ENCODE assay signal across 30 cellular contexts in the genomic region with DNA sequence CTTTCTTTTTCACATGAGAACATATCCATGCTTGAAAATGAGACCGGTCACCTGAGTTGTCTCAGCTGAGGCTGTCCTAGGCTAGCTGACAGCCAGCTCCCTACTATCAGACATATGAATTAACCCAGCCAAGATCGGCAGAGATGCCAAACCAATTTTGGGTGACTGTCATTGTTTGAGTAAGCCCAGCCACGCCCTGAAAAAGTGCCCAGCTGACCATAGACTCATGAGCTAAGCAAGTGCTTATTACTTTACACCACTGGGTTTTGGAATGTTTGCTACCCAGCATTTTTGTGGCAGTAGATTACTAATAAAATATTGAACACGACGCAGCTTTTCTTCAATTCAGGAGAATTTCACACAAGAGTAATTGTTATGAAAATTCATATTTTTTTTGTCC.
A peak's percentile ranks its signal among the peaks of the same experiment; 100 is the strongest.
DNase-seq lines count a peak whose midpoint lies in the region; ATAC-seq lines count a peak whose summit lies in the region.
"Had no signal": no experiment of that assay in that cellular context is flagged by ENCODE, and none has a peak within 500 bp of the region (broad histone marks: within the 10 kb centered on the region; RNA-seq: fewer than 3 reads in every experiment).

No MANE protein-coding gene starts in this region.

- no peaks in the 10 kb centered on the region for H3K4me1 ChIP-seq in mesendoderm (ENCODE audit: control insufficient read depth, low read depth, low read length)
- H3K4me1 ChIP-seq: psoas muscle, thyroid gland had no signal

- H3K23ac ChIP-seq in mesendoderm (ENCODE audit: low read length) = no peak overlapping the region

- no peak overlapping the region for H4K5ac ChIP-seq in mesendoderm (ENCODE audit: low read length)

- no peak overlapping the region for H3K27ac ChIP-seq in mesendoderm (ENCODE audit: low read depth, low read length)
- H3K27ac ChIP-seq: cardiac muscle cell, psoas muscle, thyroid gland had no signal

- no peak overlapping the region for H2AK5ac ChIP-seq in mesendoderm (ENCODE audit: low read length)

- H3K79me1 ChIP-seq in mesendoderm (ENCODE audit: low read length) = no peaks in the 10 kb centered on the region

- H3K27me3 ChIP-seq in mesendoderm (ENCODE audit: insufficient read depth, low read length, poor library complexity) = no peaks in the 10 kb centered on the region
- H3K27me3 ChIP-seq: BE2C, cardiac muscle cell, thyroid gland had no signal

- no peak overlapping the region for H2BK5ac ChIP-seq in mesendoderm (ENCODE audit: low read length)

- ATAC-seq in GM21447 (IDR thresholded peaks at IDR 0.05; ENCODE audit: unreplicated experiment) = no peak
- ATAC-seq: activated CD8-positive, alpha-beta T cell treated with anti-CD3 and anti-CD28 coated beads, Interleukin-2, amount 10 ng/mL, durations not matched to agents 7 days and 5 days; esophagus mucosa; HCT116; K562; left cardiac atrium; psoas muscle; Right ventricle myocardium inferior; stimulated activated naive CD8-positive, alpha-beta T cell treated with anti-CD3 and anti-CD28 coated beads, Interleukin-15, amount 100 ng/mL, for 72 hours had no signal

- DNase-seq in A172 (ENCODE audit: low spot score) (peak; percentile 56), HS-27A (ENCODE audit: low read depth) (peak; percentile 47), SW480 (ENCODE audit: low spot score) (peak; percentile 26), mesendoderm (no peak), UCSD-AML1 (lab: John Stamatoyannopoulos, UW; ENCODE audit: unreplicated experiment) (no peak), NCI-H187 treated with DMSO at 0.1 percent for 48 hours (lab: John Stamatoyannopoulos, UW) (no peak)
- no peak for DNase-seq in effector CD8-positive, alpha-beta T cell (lab: John Stamatoyannopoulos, UW)
- DNase-seq: activated CD4-positive, alpha-beta T cell treated with anti-CD3 and anti-CD28 coated beads for 1 hour; activated CD8-positive, alpha-beta T cell treated with anti-CD3 and anti-CD28 coated beads, Interleukin-2, amount 10 ng/mL, durations not matched to agents 7 days and 5 days; anterior cingulate cortex; BE2C; CD8-positive, alpha-beta memory T cell; cortex of kidney; endodermal cell; GDM1; left cardiac atrium; NCI-H1436; NCI-H446; NCI-H82; nucleus accumbens; psoas muscle; stimulated activated naive CD8-positive, alpha-beta T cell treated with anti-CD3 and anti-CD28 coated beads, Interleukin-15, amount 100 ng/mL, for 72 hours; T1000; thyroid gland had no signal

- no peak overlapping the region for H3K18ac ChIP-seq in mesendoderm (ENCODE audit: low read length)

- H3K79me2 ChIP-seq in mesendoderm (ENCODE audit: control insufficient read depth, insufficient read depth, low read length) = no peaks in the 10 kb centered on the region

- H3K9ac ChIP-seq in mesendoderm (ENCODE audit: low read length) = no peak overlapping the region

- H2BK120ac ChIP-seq in mesendoderm (ENCODE audit: low read depth, low read length) = no peak overlapping the region

- WGBS in mesendoderm (ENCODE audit: extremely low coverage, insufficient coverage, low lambda C conversion rate) = no CpG with 5 or more reads among the region's 5 CpGs

- H2BK15ac ChIP-seq in mesendoderm (replicated peaks; ENCODE audit: low read depth) = peak overlapping the region; percentile 5

- H3K56ac ChIP-seq in mesendoderm (ENCODE audit: low read length) = no peak overlapping the region

- H4K8ac ChIP-seq in mesendoderm (ENCODE audit: low read depth, low read length) = no peak overlapping the region

- no peak overlapping the region for H3K4ac ChIP-seq in mesendoderm (ENCODE audit: low read depth, low read length)

- H3K36me3 ChIP-seq in mesendoderm (ENCODE audit: control insufficient read depth, insufficient read depth, low read length) = no peaks in the 10 kb centered on the region
- H3K36me3 ChIP-seq: BE2C, cardiac muscle cell, thyroid gland had no signal

- no peak overlapping the region for H3K4me3 ChIP-seq in mesendoderm (ENCODE audit: low read length)
- H3K4me3 ChIP-seq: cardiac muscle cell, K562, psoas muscle, thyroid gland had no signal

- no peak overlapping the region for H3K4me2 ChIP-seq in mesendoderm (ENCODE audit: low read length)

Comparison
In these comparisons a context has a peak if more than half of its experiments do, and no peak if none do; other contexts are left out.
1. DNase-seq: peak in A172 (single experiment), HS-27A (single experiment) and SW480 (single experiment); none in mesendoderm (single experiment), UCSD-AML1 (single experiment), NCI-H187 treated with DMSO at 0.1 percent for 48 hours (single experiment) and effector CD8-positive, alpha-beta T cell (single experiment).